ENCODE assay signal across 20 cellular contexts in the genomic region with DNA sequence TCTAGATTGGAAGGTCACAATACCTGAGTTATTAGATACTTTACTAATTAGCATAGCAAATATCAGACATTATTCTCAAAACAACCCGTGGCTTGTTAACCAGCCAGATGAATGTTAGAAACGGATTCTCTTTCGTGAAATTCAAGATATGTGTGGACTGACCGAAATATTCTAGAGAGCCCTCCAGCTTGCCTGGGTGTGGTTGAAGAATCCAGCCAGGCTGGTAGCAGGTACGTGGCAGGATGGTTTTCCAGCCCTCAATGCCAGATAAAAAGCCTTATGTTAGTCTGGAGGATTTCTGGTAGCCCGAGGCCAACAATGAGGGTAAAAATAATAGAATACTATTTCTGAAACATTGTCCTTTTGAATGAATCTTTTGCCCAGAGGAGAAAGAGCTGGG. TPM values are rescaled to one million over a fixed set of nuclear protein-coding genes. Genes with fewer than 3 reads are reported as not detected.
"Had no signal": no experiment of that assay in that cellular context is flagged by ENCODE, and none has a peak within 500 bp of the region (broad histone marks: within the 10 kb centered on the region; RNA-seq: fewer than 3 reads in every experiment).

No MANE protein-coding gene starts in this region.

- ATAC-seq: mucosa of descending colon had no signal

- H2AFZ ChIP-seq: parathyroid adenoma had no signal

- H3K27ac ChIP-seq: neutrophil, parathyroid adenoma, thyroid gland, vagina had no signal

- H3K9me3 ChIP-seq: mucosa of descending colon, neutrophil, thyroid gland, vagina had no signal

- H3K36me3 ChIP-seq: neutrophil, thyroid gland, vagina had no signal

- H3K9me3 Mint-ChIP-seq: activated CD4-positive, alpha-beta T cell treated with anti-CD3 and anti-CD28 coated beads, Interleukin-2, amount 10 ng/mL, durations not matched to agents 7 days and 5 days; activated T-helper 1 cell treated with anti-CD3 and anti-CD28 coated beads, Interleukin-12 subunit alpha, Interleukin-12 subunit beta, Interleukin-2, Interleukin-4 antibody, amounts not matched to agents 30 ng/mL and 10 ng/mL and 1 ng/mL, durations not matched to agents 14 hours and 24 hours and 36 hours; dendritic cell treated with granulocyte-macrophage colony-stimulating factor and Interleukin-4, amounts not matched to agents 40 ng/mL and 50 ng/mL, for 4 days; naive thymus-derived CD4-positive, alpha-beta T cell; T-helper 2 cell treated with Interferon-gamma antibody and Interleukin-4, amounts not matched to agents 5 μg/mL and 100 μg/mL, for 36 hours had no signal

- H3K27me3 Mint-ChIP-seq: activated CD4-positive, alpha-beta T cell treated with anti-CD3 and anti-CD28 coated beads, Interleukin-2, amount 10 ng/mL, durations not matched to agents 7 days and 5 days; dendritic cell treated with granulocyte-macrophage colony-stimulating factor and Interleukin-4, amounts not matched to agents 40 ng/mL and 50 ng/mL, for 4 days had no signal

- H3K4me3 Mint-ChIP-seq: activated CD4-positive, alpha-beta T cell treated with anti-CD3 and anti-CD28 coated beads, Interleukin-2, amount 10 ng/mL, durations not matched to agents 7 days and 5 days; activated T-helper 1 cell treated with anti-CD3 and anti-CD28 coated beads, Interleukin-12 subunit alpha, Interleukin-12 subunit beta, Interleukin-2, Interleukin-4 antibody, amounts not matched to agents 30 ng/mL and 10 ng/mL and 1 ng/mL, durations not matched to agents 14 hours and 24 hours and 36 hours; dendritic cell treated with granulocyte-macrophage colony-stimulating factor and Interleukin-4, amounts not matched to agents 40 ng/mL and 50 ng/mL, for 4 days; naive thymus-derived CD4-positive, alpha-beta T cell; T-helper 2 cell treated with Interferon-gamma antibody and Interleukin-4, amounts not matched to agents 5 μg/mL and 100 μg/mL, for 36 hours had no signal

- H3K27me3 ChIP-seq: neutrophil, thyroid gland, vagina had no signal

- DNase-seq: activated CD4-positive, alpha-beta T cell treated with anti-CD3 and anti-CD28 coated beads, Interleukin-2, amount 10 ng/mL, durations not matched to agents 7 days and 5 days; activated CD8-positive, alpha-beta memory T cell treated with anti-CD3 and anti-CD28 coated beads for 24 hours; activated naive CD4-positive, alpha-beta T cell treated with Interleukin-2 at 50 U/mL for 16 hours; aorta; cerebellar nuclear complex; effector memory CD4-positive, alpha-beta T cell; foreskin fibroblast; head of caudate nucleus; left colon; mucosa of descending colon; naive thymus-derived CD4-positive, alpha-beta T cell; stimulated activated CD4-positive, alpha-beta T cell treated with anti-CD3 and anti-CD28 coated beads, Interleukin-12 subunit alpha, Interleukin-12 subunit beta, amount 100 ng/mL, for 4 hours; stimulated activated CD4-positive, alpha-beta T cell treated with anti-CD3 and anti-CD28 coated beads, Interleukin-2, amount 100 ng/mL, for 24 hours; thyroid gland had no signal

- H3K36me3 Mint-ChIP-seq: naive thymus-derived CD4-positive, alpha-beta T cell had no signal

- H3K79me2 ChIP-seq: parathyroid adenoma had no signal

- H3K4me3 ChIP-seq: mucosa of descending colon, thyroid gland, vagina had no signal

- H3K27ac Mint-ChIP-seq: activated T-helper 1 cell treated with anti-CD3 and anti-CD28 coated beads, Interleukin-12 subunit alpha, Interleukin-12 subunit beta, Interleukin-2, Interleukin-4 antibody, amounts not matched to agents 30 ng/mL and 10 ng/mL and 1 ng/mL, durations not matched to agents 14 hours and 24 hours and 36 hours; dendritic cell treated with granulocyte-macrophage colony-stimulating factor and Interleukin-4, amounts not matched to agents 40 ng/mL and 50 ng/mL, for 4 days; T-helper 2 cell treated with Interferon-gamma antibody and Interleukin-4, amounts not matched to agents 5 μg/mL and 100 μg/mL, for 36 hours had no signal

RNA-seq across cellular contexts. Expression of a gene that starts 19.3 kb away (rescaled TPM):
- total RNA-seq: activated CD4-positive, alpha-beta T cell treated with anti-CD3 and anti-CD28 coated beads, Interleukin-2, amount 10 ng/mL, durations not matched to agents 7 days and 5 days; activated T-helper 1 cell treated with anti-CD3 and anti-CD28 coated beads, Interleukin-12 subunit alpha, Interleukin-12 subunit beta, Interleukin-2, Interleukin-4 antibody, amounts not matched to agents 30 ng/mL and 10 ng/mL and 1 ng/mL, durations not matched to agents 14 hours and 24 hours and 36 hours; left colon; mucosa of descending colon; vagina had no signal
